8 cellular contexts compared by ENCODE assay signal in the genomic region with DNA sequence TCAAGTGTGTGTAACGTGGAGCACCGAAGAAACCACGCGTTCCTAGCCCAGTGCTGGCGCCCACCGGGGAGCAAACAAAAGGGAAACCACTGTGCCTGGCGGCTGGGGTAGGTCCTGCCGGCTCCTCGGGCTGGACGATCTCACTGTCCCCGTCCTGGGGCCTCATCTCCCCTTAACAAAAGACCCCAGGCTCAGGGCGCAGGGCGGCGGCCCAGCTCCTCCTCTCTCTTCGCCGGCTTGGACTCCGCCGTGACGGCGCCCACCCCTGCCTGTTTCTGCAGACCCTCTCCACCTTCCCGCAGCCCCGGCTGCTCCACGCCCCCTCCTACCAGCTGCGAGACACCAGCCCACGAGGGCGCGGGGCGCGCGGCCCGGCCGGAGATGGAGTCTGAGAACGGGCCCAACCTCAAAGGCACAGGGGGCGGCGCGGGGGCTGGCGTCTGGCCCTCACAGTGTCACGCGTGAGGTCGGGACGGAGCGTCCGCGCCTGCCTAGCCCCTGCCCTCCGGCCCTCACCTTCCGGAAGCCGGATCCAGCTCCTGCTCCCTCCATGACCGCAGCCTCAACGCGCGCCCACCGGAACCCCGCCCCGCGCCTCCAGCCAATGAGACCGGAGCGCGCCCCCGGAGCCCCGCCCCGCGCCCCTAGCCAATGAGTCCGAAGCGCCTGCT. TPM values are rescaled to one million over a fixed set of nuclear protein-coding genes. Genes with fewer than 3 reads are reported as not detected.
DNase-seq lines count a peak whose midpoint lies in the region; ATAC-seq and TF ChIP-seq lines count a peak whose summit lies in the region.

TSS of gene CENPX (minus strand) at position 569 of the 671 bp plus-strand sequence. CDS start at position 552, 17 bp downstream.

- no peaks in the 10 kb centered on the region for H3K9me3 Mint-ChIP-seq in neural crest cell

- H3K27ac Mint-ChIP-seq in neural crest cell (ENCODE audit: unreplicated experiment), result peak within 1 kb of the TSS; percentile 84

- H3K4me3 Mint-ChIP-seq in neural crest cell, result peak within 1 kb of the TSS; percentile 97

- peaks cover 6% of the 10 kb centered on the region for H3K27me3 Mint-ChIP-seq in neural crest cell (ENCODE audit: low read depth)

- H3K4me3 ChIP-seq in epithelial cell of proximal tubule (ENCODE audit: low read depth, low read length), result peak within 1 kb of the TSS; percentile 91

- no peak for TF ChIP-seq CTCF in RWPE1 (conservative IDR thresholded peaks at IDR 0.05; ENCODE audit: low read depth)
- TF ChIP-seq CTCF in epithelial cell of proximal tubule (conservative IDR thresholded peaks at IDR 0.05; ENCODE audit: low read depth, low read length), result no peak
- no peak for TF ChIP-seq CTCF in neural crest cell (conservative IDR thresholded peaks at IDR 0.05)

- peak within 1 kb of the TSS; percentile 80 for H3K27ac ChIP-seq in RWPE1

- CTCF ChIA-PET in RWPE1 (lab: Yijun Ruan, JAX), result interaction anchor here (0.6 to 4.9 kb wide), 4 partner anchors 8 to 71 kb away, joined by 5 to 128 read pairs (median 24); partner anchors contain the start of genes NOTUM and RAC3

- no peak for ATAC-seq in HG03097 (IDR thresholded peaks at IDR 0.05; ENCODE audit: low FRiP score, unreplicated experiment)
- ATAC-seq in HG03108 (IDR thresholded peaks at IDR 0.05; ENCODE audit: unreplicated experiment), result no peak

- H3K4me1 Mint-ChIP-seq in neural crest cell, result peaks cover 18% of the 10 kb centered on the region

- DNase-seq in activated CD8-positive, alpha-beta memory T cell treated with anti-CD3 and anti-CD28 coated beads for 24 hours, result peak; percentile 69
- no peak for DNase-seq in activated CD8-positive, alpha-beta memory T cell treated with anti-CD3 and anti-CD28 coated beads, Interleukin-2, amount 50 U/mL, for 4 hours
- DNase-seq in RWPE1 (ENCODE audit: low spot score) (no peak), epithelial cell of proximal tubule (ENCODE audit: low read depth) (no peak), neural crest cell (ENCODE audit: low read depth, low spot score) (peak; percentile 42), NCI-H1092 treated with DMSO at 0.1 percent for 48 hours (lab: John Stamatoyannopoulos, UW) (no peak)

- H3K36me3 Mint-ChIP-seq in neural crest cell (ENCODE audit: low read depth), result no peaks in the 10 kb centered on the region

- POLR2A ChIA-PET in RWPE1 (lab: Yijun Ruan, JAX; ENCODE audit: low non-redundant PET), result interaction anchor here (0.6 to 1.2 kb wide), 3 partner anchors 9 to 286 kb away, joined by 3 to 4 read pairs (median 3); partner anchors contain the start of genes DCXR and RAC3

RNA-seq across cellular contexts. Expression of gene CENPX, which starts in this region (rescaled TPM):
- 158 and 228 TPM in 2 replicates for total RNA-seq in epithelial cell of proximal tubule
- total RNA-seq in neural crest cell, result 129 and 135 TPM in 2 replicates

Comparison
In these comparisons a context has a peak if more than half of its experiments do, and no peak if none do; other contexts are left out.
1. DNase-seq: peak in activated CD8-positive, alpha-beta memory T cell treated with anti-CD3 and anti-CD28 coated beads for 24 hours (single experiment) and neural crest cell (single experiment); none in activated CD8-positive, alpha-beta memory T cell treated with anti-CD3 and anti-CD28 coated beads, Interleukin-2, amount 50 U/mL, for 4 hours (single experiment), RWPE1 (single experiment), epithelial cell of proximal tubule (single experiment) and NCI-H1092 treated with DMSO at 0.1 percent for 48 hours (single experiment).